8 cellular contexts compared by ENCODE assay signal in the genomic region with DNA sequence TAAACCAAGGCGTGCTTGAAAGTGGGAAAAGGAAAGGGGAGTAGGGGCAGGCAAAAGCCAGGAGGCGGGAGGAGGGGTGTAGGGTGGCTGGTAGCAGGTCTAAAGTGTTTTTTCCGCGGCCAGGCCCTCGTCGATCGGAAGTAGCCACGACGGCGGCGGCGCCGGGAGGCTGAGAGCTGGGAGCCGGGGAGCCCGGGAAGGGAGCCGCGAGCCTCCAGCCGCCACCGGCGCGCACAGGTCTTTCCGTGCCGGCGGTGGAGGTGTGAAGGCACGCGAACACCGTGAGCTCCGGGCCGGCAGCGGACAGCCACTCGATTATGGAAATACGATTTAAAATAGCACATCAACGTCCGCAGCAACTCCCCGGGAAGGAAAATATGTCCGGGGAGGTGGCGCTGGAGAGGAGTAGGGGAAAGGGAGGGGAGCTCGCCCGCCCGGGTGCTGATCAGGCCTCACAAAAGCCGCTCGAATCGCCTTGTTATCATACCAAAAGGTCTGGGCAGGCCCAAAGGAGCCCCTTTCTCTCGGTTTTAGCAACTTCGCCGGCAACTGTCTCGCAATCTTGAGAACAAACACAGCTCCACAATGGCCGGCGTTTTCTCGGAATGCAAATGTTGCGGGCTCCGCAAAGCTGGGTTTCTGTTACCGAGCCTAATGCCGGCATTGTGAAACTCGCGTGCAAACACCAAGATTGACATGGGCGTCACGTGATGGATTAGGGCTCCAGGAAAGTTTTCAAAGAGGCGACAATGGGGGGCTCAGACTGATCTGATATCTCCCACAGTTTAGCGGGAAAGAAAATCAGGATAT. TPM values are rescaled to one million over a fixed set of nuclear protein-coding genes. Genes with fewer than 3 reads are reported as not detected.
DNase-seq lines count a peak whose midpoint lies in the region; ATAC-seq lines count a peak whose summit lies in the region.

No MANE protein-coding gene starts in this region.

- intact Hi-C loops in Right ventricle myocardium inferior (cut with DNase I) (loop anchor here (10.0 kb wide), 1 partner anchor 113 kb away; no protein-coding TSS in a partner anchor), cardiac septum (cut with DNase I) (loop anchor here (10.0 kb wide), 1 partner anchor 303 kb away; no protein-coding TSS in a partner anchor), left ventricle myocardium superior (cut with micrococcal nuclease) (no loop called here), posterior cingulate gyrus (cut with DNase I) (loop anchor here (5.0 kb wide), 1 partner anchor 116 kb away; no protein-coding TSS in a partner anchor)

- peak overlapping the region; percentile 74 for H3K4me3 Mint-ChIP-seq in activated naive CD4-positive, alpha-beta T cell treated with anti-CD3 and anti-CD28 coated beads, Interleukin-2, amount 50 U/mL, for 24 hours

- no peak overlapping the region for H3K27ac Mint-ChIP-seq in activated naive CD4-positive, alpha-beta T cell treated with anti-CD3 and anti-CD28 coated beads, Interleukin-2, amount 50 U/mL, for 24 hours

- H3K9me3 Mint-ChIP-seq in activated naive CD4-positive, alpha-beta T cell treated with anti-CD3 and anti-CD28 coated beads, Interleukin-2, amount 50 U/mL, for 24 hours: peaks cover 12% of the 10 kb centered on the region

- DNase-seq in Right ventricle myocardium inferior (ENCODE audit: missing footprints) (no peak), cardiac septum (ENCODE audit: low spot score) (no peak), NCI-H1417 treated with DMSO at 0.1 percent for 48 hours (lab: John Stamatoyannopoulos, UW) (peak; percentile 20), left ventricle myocardium superior (peak; percentile 40), posterior cingulate gyrus (peak in 9 of 10 donors; percentile 27 to 91 (median 42)), NCI-H1436 (lab: John Stamatoyannopoulos, UW) (no peak)

- peaks cover 30% of the 10 kb centered on the region for H3K4me1 Mint-ChIP-seq in activated naive CD4-positive, alpha-beta T cell treated with anti-CD3 and anti-CD28 coated beads, Interleukin-2, amount 50 U/mL, for 24 hours

- H3K36me3 Mint-ChIP-seq in activated naive CD4-positive, alpha-beta T cell treated with anti-CD3 and anti-CD28 coated beads, Interleukin-2, amount 50 U/mL, for 24 hours: peaks cover 2% of the 10 kb centered on the region

- peaks cover 70% of the 10 kb centered on the region for H3K27me3 Mint-ChIP-seq in activated naive CD4-positive, alpha-beta T cell treated with anti-CD3 and anti-CD28 coated beads, Interleukin-2, amount 50 U/mL, for 24 hours

- peak; percentile 43 for ATAC-seq in Right ventricle myocardium inferior
- ATAC-seq in HG02678 (IDR thresholded peaks at IDR 0.05; ENCODE audit: unreplicated experiment): peak; percentile 83
- ATAC-seq in left ventricle myocardium superior: peak; percentile 76

RNA-seq across cellular contexts. Expression of a gene that starts 2.9 kb away (rescaled TPM):
- total RNA-seq in Right ventricle myocardium inferior: 0.05 TPM
- total RNA-seq in cardiac septum: not detected
- not detected for total RNA-seq in left ventricle myocardium superior

Comparison
In these comparisons a context has a peak if more than half of its experiments do, and no peak if none do; other contexts are left out.
1. DNase-seq: peak in NCI-H1417 treated with DMSO at 0.1 percent for 48 hours (single experiment), left ventricle myocardium superior (single experiment) and posterior cingulate gyrus (9 of 10); none in Right ventricle myocardium inferior (single experiment), cardiac septum (single experiment) and NCI-H1436 (single experiment).
2. Peak in every context shown above with its lines, with median percentiles within 50 percentile points of each other: ATAC-seq.